13 cellular contexts compared by ENCODE assay signal in genomic region chr16:89600956-89601355, GRCh38. TPM values are rescaled to one million over a fixed set of nuclear protein-coding genes. Genes with fewer than 3 reads are reported as not detected.
DNase-seq lines count a peak whose midpoint lies in the region; ATAC-seq, FAIRE-seq and TF ChIP-seq lines count a peak whose summit lies in the region.
"Had no signal": no experiment of that assay in that cellular context is flagged by ENCODE, and none has a peak within 500 bp of the region (broad histone marks: within the 10 kb centered on the region; RNA-seq: fewer than 3 reads in every experiment).

No MANE protein-coding gene starts in this region.

- H3K79me2 ChIP-seq in K562 (ENCODE audit: control insufficient read depth, insufficient read depth, low read length) (no peaks in the 10 kb centered on the region), osteoblast (ENCODE audit: insufficient read depth, low read length) (no peaks in the 10 kb centered on the region)

- peak; percentile 61 for DNase-seq in M059J (ENCODE audit: low read depth)
- no peak for DNase-seq in K562 (ENCODE audit: extremely low read depth in 1 of 4, low spot score in 3 of 4)
- peak; percentile 91 for DNase-seq in osteoblast (ENCODE audit: insufficient read length, low spot score, missing footprints)
- DNase-seq in cerebellum (ENCODE audit: low spot score): no peak
- DNase-seq: CD8-positive, alpha-beta memory T cell; NCI-H1105 treated with DMSO at 0.1 percent for 48 hours; NCI-H187; NCI-H2171; SHP77 treated with DMSO at 0.1 percent for 48 hours had no signal

- no peak for TF ChIP-seq CTCF in K562 (IDR thresholded peaks at IDR 0.05 in 2 of 3, conservative IDR thresholded peaks at IDR 0.05 in 1 of 3; ENCODE audit: insufficient read depth in 2 of 3, low read depth in 1 of 3, low read length in 3 of 3)
- TF ChIP-seq CTCF in osteoblast (IDR thresholded peaks at IDR 0.05; ENCODE audit: extremely low read depth, low read depth, low read length): no peak

- H3K9me3 ChIP-seq in K562 (replicated peaks; ENCODE audit: control insufficient read depth, insufficient read depth, low read depth, low read length) (no peaks in the 10 kb centered on the region), osteoblast (ENCODE audit: low read depth, low read length) (no peaks in the 10 kb centered on the region)

- intact Hi-C loops in K562 (cut with micrococcal nuclease): loop anchor here (5.0 kb wide), 1 partner anchor 36 kb away; no protein-coding TSS in a partner anchor

- H3K4me1 ChIP-seq in K562 (replicated peaks in 1 of 2; ENCODE audit: control insufficient read depth in 2 of 2, insufficient read depth in 2 of 2, low read length in 2 of 2): peaks cover 0 to 62% of the 10 kb centered on the region in 2 experiments; a peak in 3 of 5 replicates
- H3K4me1 ChIP-seq in osteoblast (ENCODE audit: insufficient read depth, low read length): peaks cover 15% of the 10 kb centered on the region

- CTCF ChIA-PET in K562 (lab: Yijun Ruan, JAX; ENCODE audit: low intra/inter-chr PET ratio): no interaction called here

- peak; percentile 65 for FAIRE-seq in K562 (lab: Jason Lieb, UNC)

- no peaks in the 10 kb centered on the region for H3K9me1 ChIP-seq in K562 (ENCODE audit: control insufficient read depth, insufficient read depth, low read length)

- ATAC-seq in K562: no peak; the same call in 1 of the 3 replicates
- ATAC-seq in SK-N-SH treated with all-trans-retinoic acid at 6 μM for 48 hours: no peak

- WGBS in K562 (ENCODE audit: insufficient coverage, low coverage, missing lambda C conversion rate): 20% methylated on average over 8 of the region's 8 CpGs

- TF ChIP-seq EP300 in K562 (IDR thresholded peaks at IDR 0.05; ENCODE audit: low read length): no peak

- peaks cover 6% of the 10 kb centered on the region; the same call in 2 of the 3 replicates for H3K36me3 ChIP-seq in K562 (ENCODE audit: control insufficient read depth, insufficient read depth, low read length)
- H3K36me3 ChIP-seq in osteoblast (ENCODE audit: insufficient read depth, low read length): no peaks in the 10 kb centered on the region

- no peak overlapping the region for H3K9ac ChIP-seq in K562 (ENCODE audit: insufficient read depth in 1 of 2, low read depth in 2 of 2, low read length in 2 of 2)
- H3K9ac ChIP-seq: KMS-11 had no signal

- H3K27ac ChIP-seq in K562 (ENCODE audit: extremely low read depth, low read depth, low read length): no peak overlapping the region
- H3K27ac ChIP-seq in osteoblast (ENCODE audit: low read depth, low read length): no peak overlapping the region
- H3K27ac ChIP-seq: KMS-11 had no signal

- no peak for TF ChIP-seq RAD21 in K562 (CRISPR knock-in tag; conservative IDR thresholded peaks at IDR 0.05 in 1 of 2, IDR thresholded peaks at IDR 0.05 in 1 of 2)

- H3K4me2 ChIP-seq in K562 (ENCODE audit: insufficient read depth, low read length): no peak overlapping the region
- no peak overlapping the region for H3K4me2 ChIP-seq in osteoblast (ENCODE audit: insufficient read depth, low read length)
- H3K4me2 ChIP-seq: KMS-11 had no signal

- H3K4me3 ChIP-seq in K562: no peak overlapping the region
- H3K4me3 ChIP-seq in osteoblast (ENCODE audit: insufficient read depth, low read length): no peak overlapping the region

- POLR2A ChIA-PET in K562 (lab: Yijun Ruan, JAX): interaction anchor here (0.7 to 2.1 kb wide), 2 partner anchors 9 to 41 kb away, joined by 4 read pairs; no protein-coding TSS in a partner anchor

- H3K27me3 ChIP-seq in K562 (ENCODE audit: control insufficient read depth in 2 of 2, insufficient read depth in 2 of 2, low read length in 2 of 2) (no peaks in the 10 kb centered on the region), osteoblast (ENCODE audit: insufficient read depth, low read length) (no peaks in the 10 kb centered on the region)

- H4K20me1 ChIP-seq in K562 (replicated peaks; ENCODE audit: control insufficient read depth, insufficient read depth, low read length) (0 out of 2 replicates have a peak, but pooled peaks cover 5% of the 10 kb centered on the region), osteoblast (ENCODE audit: insufficient read depth, low read length) (no peaks in the 10 kb centered on the region)

- TF ChIP-seq POLR2A in K562 (conservative IDR thresholded peaks at IDR 0.05): no peak

- in situ Hi-C loops in K562 (cut with MboI): no loop called here

- no TSS peak for BruUV-seq in K562 (replicated peaks; lab: Mats Ljungman, UMichigan)

- H2AFZ ChIP-seq in K562 (ENCODE audit: low read depth, low read length) (no peak overlapping the region), osteoblast (ENCODE audit: low read length) (no peak overlapping the region)

RNA-seq across cellular contexts. Expression of gene DPEP1, which starts 12.5 kb away (rescaled TPM):
- total RNA-seq in M059J (2014; rRNA removed; shearing (Covaris generic)): 0.79 TPM in 1 of 2 replicates, not detected in the other
- 0.23 TPM in 1 of 2 replicates, not detected in the other for total RNA-seq in K562 (2011; cell fraction: chromatin; rRNA removed; ENCODE audit: low replicate concordance)
- 0.67 and 1.3 TPM in 2 replicates for total RNA-seq in K562 (2011; cell fraction: nucleolus; rRNA removed)
- 0.46 TPM in 1 of 2 replicates, not detected in the other for total RNA-seq in K562 (2011; cell fraction: nucleoplasm; rRNA removed)
- 0.14 TPM in 1 of 2 replicates, not detected in the other for total RNA-seq in K562 (2014; rRNA removed)
- not detected in 2 replicates for total RNA-seq in K562 (2014; rRNA removed; fragmentation: Illumina TruSeq; extraction: Trizol)
- total RNA-seq in K562 (2015; rRNA removed; fragmentation: Illumina TruSeq; extraction: Trizol): not detected in 2 replicates
- total RNA-seq in K562 (2021): 0.20 and 0.22 TPM in 2 replicates
- polyA plus RNA-seq in K562 (2011; rRNA removed): 0.31 and 0.34 TPM in 2 replicates
- polyA plus RNA-seq in K562 (2011; cell fraction: cytosol; rRNA removed): 0.22 and 1.2 TPM in 2 replicates
- polyA plus RNA-seq in K562 (2011; cell fraction: nucleus; rRNA removed): 1.1 TPM in 2 replicates
- polyA plus RNA-seq in K562 (2012): 0.17 and 0.21 TPM in 2 replicates
- 0.08 TPM in 1 of 2 replicates, not detected in the other for polyA plus RNA-seq in K562 (2014; fragmentation: Illumina TruSeq; extraction: Trizol)
- polyA plus RNA-seq in K562 (2014; fragmentation: Nextera tagmentation; extraction: Ambion mirVana): not detected
- polyA plus RNA-seq in K562 (2014; rRNA removed): 0.18 TPM in 1 of 2 replicates, not detected in the other
- polyA minus RNA-seq in K562 (2011; rRNA and poly(A)+ RNA removed): not detected in 2 replicates
- not detected in 2 replicates for polyA minus RNA-seq in K562 (2011; cell fraction: cytosol; rRNA and poly(A)+ RNA removed)
- polyA minus RNA-seq in K562 (2011; cell fraction: nucleus; rRNA and poly(A)+ RNA removed): not detected in 2 replicates
- 0.29 and 0.36 TPM in 2 replicates for total RNA-seq in osteoblast
- total RNA-seq in cerebellum: 2.5 TPM
- total RNA-seq: CD8-positive, alpha-beta memory T cell; H4 had no signal
- polyA plus RNA-seq: BJ; CD8-positive, alpha-beta memory T cell had no signal

RNA-seq across cellular contexts. Expression of gene CPNE7, which starts 25.4 kb away (rescaled TPM):
- total RNA-seq in M059J (2014; rRNA removed; shearing (Covaris generic)): 0.32 and 3.1 TPM in 2 replicates
- 170 and 336 TPM in 2 replicates for total RNA-seq in K562 (2011; cell fraction: chromatin; rRNA removed; ENCODE audit: low replicate concordance)
- total RNA-seq in K562 (2011; cell fraction: nucleolus; rRNA removed): 170 and 181 TPM in 2 replicates
- total RNA-seq in K562 (2011; cell fraction: nucleoplasm; rRNA removed): 123 and 131 TPM in 2 replicates
- total RNA-seq in K562 (2014; rRNA removed) (46.8 and 63.6 TPM in 2 replicates), K562 (2014; rRNA removed; fragmentation: Illumina TruSeq; extraction: Trizol) (16.2 and 18.8 TPM in 2 replicates), K562 (2015; rRNA removed; fragmentation: Illumina TruSeq; extraction: Trizol) (16.9 and 18.5 TPM in 2 replicates), K562 (2021) (58.8 and 73.4 TPM in 2 replicates), osteoblast (7.2 and 21.8 TPM in 2 replicates), cerebellum (8.8 TPM)
- polyA plus RNA-seq in K562 (2011; rRNA removed) (32.7 and 33.6 TPM in 2 replicates), K562 (2014; fragmentation: Illumina TruSeq; extraction: Trizol) (31.5 and 39.1 TPM in 2 replicates), K562 (2014; fragmentation: Nextera tagmentation; extraction: Ambion mirVana) (1 to 10 TPM in 1 of 2 experiments, under 1 TPM in 1; 0.30 to 1.9 TPM), K562 (2014; rRNA removed) (67.3 and 78.1 TPM in 2 replicates)
- 19.6 and 36.0 TPM in 2 replicates for polyA plus RNA-seq in K562 (2011; cell fraction: cytosol; rRNA removed)
- polyA plus RNA-seq in K562 (2011; cell fraction: nucleus; rRNA removed): 330 and 699 TPM in 2 replicates
- polyA plus RNA-seq in K562 (2012): 44.5 and 48.7 TPM in 2 replicates
- polyA minus RNA-seq in K562 (2011; rRNA and poly(A)+ RNA removed): 9.2 TPM in 2 replicates
- polyA minus RNA-seq in K562 (2011; cell fraction: cytosol; rRNA and poly(A)+ RNA removed): 10.7 and 11.9 TPM in 2 replicates
- 34.3 and 47.3 TPM in 2 replicates for polyA minus RNA-seq in K562 (2011; cell fraction: nucleus; rRNA and poly(A)+ RNA removed)

RNA-seq across cellular contexts. Expression of gene RPL13, which starts 40.5 kb away (rescaled TPM):
- total RNA-seq in M059J (2014; rRNA removed; shearing (Covaris generic)): 2,167 and 2,261 TPM in 2 replicates
- 190 and 375 TPM in 2 replicates for total RNA-seq in K562 (2011; cell fraction: chromatin; rRNA removed; ENCODE audit: low replicate concordance)
- 1,145 and 1,282 TPM in 2 replicates for total RNA-seq in K562 (2011; cell fraction: nucleolus; rRNA removed)
- total RNA-seq in K562 (2011; cell fraction: nucleoplasm; rRNA removed): 741 and 1,472 TPM in 2 replicates
- total RNA-seq in K562 (2014; rRNA removed) (6,042 and 8,261 TPM in 2 replicates), K562 (2014; rRNA removed; fragmentation: Illumina TruSeq; extraction: Trizol) (916 and 1,208 TPM in 2 replicates), K562 (2015; rRNA removed; fragmentation: Illumina TruSeq; extraction: Trizol) (2,074 and 2,169 TPM in 2 replicates), K562 (2021) (2,859 and 3,283 TPM in 2 replicates), osteoblast (2,112 and 2,440 TPM in 2 replicates), cerebellum (1,241 TPM)
- polyA plus RNA-seq in K562 (2011; rRNA removed) (1,633 and 2,887 TPM in 2 replicates), K562 (2014; fragmentation: Illumina TruSeq; extraction: Trizol) (1,258 and 1,518 TPM in 2 replicates), K562 (2014; fragmentation: Nextera tagmentation; extraction: Ambion mirVana) (100 to 1,000 TPM; 227 to 348 TPM), K562 (2014; rRNA removed) (4,293 and 4,381 TPM in 2 replicates)
- 3,426 and 8,334 TPM in 2 replicates for polyA plus RNA-seq in K562 (2011; cell fraction: cytosol; rRNA removed)
- polyA plus RNA-seq in K562 (2011; cell fraction: nucleus; rRNA removed): 2,104 and 2,686 TPM in 2 replicates
- polyA plus RNA-seq in K562 (2012): 2,765 and 5,488 TPM in 2 replicates
- polyA minus RNA-seq in K562 (2011; rRNA and poly(A)+ RNA removed): 413 and 474 TPM in 2 replicates
- 1,370 and 2,343 TPM in 2 replicates for polyA minus RNA-seq in K562 (2011; cell fraction: cytosol; rRNA and poly(A)+ RNA removed)
- 505 and 641 TPM in 2 replicates for polyA minus RNA-seq in K562 (2011; cell fraction: nucleus; rRNA and poly(A)+ RNA removed)

RNA-seq across cellular contexts. Expression of gene CHMP1A, which starts 56.6 kb away (rescaled TPM):
- total RNA-seq in M059J (2014; rRNA removed; shearing (Covaris generic)): 61.0 and 103 TPM in 2 replicates
- 34.5 and 132 TPM in 2 replicates for total RNA-seq in K562 (2011; cell fraction: chromatin; rRNA removed; ENCODE audit: low replicate concordance)
- total RNA-seq in K562 (2011; cell fraction: nucleolus; rRNA removed): 88.4 and 95.0 TPM in 2 replicates
- 50.6 and 56.7 TPM in 2 replicates for total RNA-seq in K562 (2011; cell fraction: nucleoplasm; rRNA removed)
- total RNA-seq in K562 (2014; rRNA removed): 64.5 and 76.7 TPM in 2 replicates
- 17.2 and 22.0 TPM in 2 replicates for total RNA-seq in K562 (2014; rRNA removed; fragmentation: Illumina TruSeq; extraction: Trizol)
- 45.4 and 48.3 TPM in 2 replicates for total RNA-seq in K562 (2015; rRNA removed; fragmentation: Illumina TruSeq; extraction: Trizol)
- 79.6 and 79.9 TPM in 2 replicates for total RNA-seq in K562 (2021)
- polyA plus RNA-seq in K562 (2011; rRNA removed): 45.2 and 53.9 TPM in 2 replicates
- 58.4 and 113 TPM in 2 replicates for polyA plus RNA-seq in K562 (2011; cell fraction: cytosol; rRNA removed)
- polyA plus RNA-seq in K562 (2011; cell fraction: nucleus; rRNA removed): 80.8 and 127 TPM in 2 replicates
- 49.1 and 58.8 TPM in 2 replicates for polyA plus RNA-seq in K562 (2012)
- 40.9 and 55.6 TPM in 2 replicates for polyA plus RNA-seq in K562 (2014; fragmentation: Illumina TruSeq; extraction: Trizol)
- polyA plus RNA-seq in K562 (2014; fragmentation: Nextera tagmentation; extraction: Ambion mirVana): 1 to 10 TPM in 1 of 2 experiments, under 1 TPM in 1; 0.83 to 3.3 TPM
- 74.2 and 83.1 TPM in 2 replicates for polyA plus RNA-seq in K562 (2014; rRNA removed)
- polyA minus RNA-seq in K562 (2011; rRNA and poly(A)+ RNA removed): 20.8 and 35.5 TPM in 2 replicates
- 45.2 and 46.4 TPM in 2 replicates for polyA minus RNA-seq in K562 (2011; cell fraction: cytosol; rRNA and poly(A)+ RNA removed)
- 19.0 and 21.8 TPM in 2 replicates for polyA minus RNA-seq in K562 (2011; cell fraction: nucleus; rRNA and poly(A)+ RNA removed)
- 101 and 110 TPM in 2 replicates for total RNA-seq in osteoblast
- total RNA-seq in cerebellum: 44.2 TPM

RNA-seq across cellular contexts. Expression of gene SPATA33, which starts 56.7 kb away (rescaled TPM):
- total RNA-seq in M059J (2014; rRNA removed; shearing (Covaris generic)): 6.9 and 12.6 TPM in 2 replicates
- 39.5 and 51.6 TPM in 2 replicates for total RNA-seq in K562 (2011; cell fraction: chromatin; rRNA removed; ENCODE audit: low replicate concordance)
- 25.5 and 30.5 TPM in 2 replicates for total RNA-seq in K562 (2011; cell fraction: nucleolus; rRNA removed)
- 30.6 and 33.0 TPM in 2 replicates for total RNA-seq in K562 (2011; cell fraction: nucleoplasm; rRNA removed)
- total RNA-seq in K562 (2014; rRNA removed) (9.7 and 14.0 TPM in 2 replicates), K562 (2014; rRNA removed; fragmentation: Illumina TruSeq; extraction: Trizol) (10.5 and 11.8 TPM in 2 replicates), K562 (2015; rRNA removed; fragmentation: Illumina TruSeq; extraction: Trizol) (11.2 and 14.9 TPM in 2 replicates), K562 (2021) (18.2 and 19.7 TPM in 2 replicates), osteoblast (3.2 and 3.3 TPM in 2 replicates), cerebellum (13.4 TPM)
- polyA plus RNA-seq in K562 (2011; rRNA removed) (9.8 and 11.8 TPM in 2 replicates), K562 (2014; fragmentation: Illumina TruSeq; extraction: Trizol) (15.6 and 20.0 TPM in 2 replicates), K562 (2014; fragmentation: Nextera tagmentation; extraction: Ambion mirVana) (1 to 10 TPM; 4.0 to 5.4 TPM), K562 (2014; rRNA removed) (16.4 and 18.1 TPM in 2 replicates)
- 10.3 and 12.0 TPM in 2 replicates for polyA plus RNA-seq in K562 (2011; cell fraction: cytosol; rRNA removed)
- polyA plus RNA-seq in K562 (2011; cell fraction: nucleus; rRNA removed): 26.2 and 27.8 TPM in 2 replicates
- polyA plus RNA-seq in K562 (2012): 13.1 and 14.5 TPM in 2 replicates
- polyA minus RNA-seq in K562 (2011; rRNA and poly(A)+ RNA removed): 7.6 and 7.7 TPM in 2 replicates
- polyA minus RNA-seq in K562 (2011; cell fraction: cytosol; rRNA and poly(A)+ RNA removed): 4.0 and 5.6 TPM in 2 replicates
- 6.1 and 8.0 TPM in 2 replicates for polyA minus RNA-seq in K562 (2011; cell fraction: nucleus; rRNA and poly(A)+ RNA removed)

Comparison
In these comparisons a context has a peak if more than half of its experiments do, and no peak if none do; other contexts are left out.
1. DNase-seq: peak in M059J (single experiment) and osteoblast (single experiment); none in K562 (0 of 4) and cerebellum (single experiment).